ENCODE assay signal across 12 cellular contexts in genomic region chr19:5625641-5626040, GRCh38. TPM values are rescaled to one million over a fixed set of nuclear protein-coding genes. Genes with fewer than 3 reads are reported as not detected.
DNase-seq lines count a peak whose midpoint lies in the region; ATAC-seq, FAIRE-seq and TF ChIP-seq lines count a peak whose summit lies in the region.
"Had no signal": no experiment of that assay in that cellular context is flagged by ENCODE, and none has a peak within 500 bp of the region (broad histone marks: within the 10 kb centered on the region; RNA-seq: fewer than 3 reads in every experiment).

No MANE protein-coding gene starts in this region.

- H3K9ac ChIP-seq in HCT116 (ENCODE audit: low read length): 0 out of 2 replicates have a peak overlapping the region, but pooled peaks have one; percentile 98
- H3K9ac ChIP-seq in GM12878 (ENCODE audit: control insufficient read depth, insufficient read depth, low read length): peak overlapping the region; percentile 97; the same call in 1 of the 2 replicates

- no TSS peak for BruUV-seq in HCT116 (replicated peaks; lab: Mats Ljungman, UMichigan)
- no TSS peak for BruUV-seq in GM12878 (replicated peaks; lab: Mats Ljungman, UMichigan)

- intact Hi-C loops in HCT116 (cut with micrococcal nuclease): no loop called here
- intact Hi-C loops in GM12878 (cut with micrococcal nuclease; ENCODE audit: unreplicated experiment): no loop called here
- intact Hi-C loops in sciatic nerve (cut with DNase I): no loop called here

- peaks cover 31% of the 10 kb centered on the region for H4K20me1 ChIP-seq in HCT116 (ENCODE audit: insufficient read depth)
- peaks cover 11% of the 10 kb centered on the region for H4K20me1 ChIP-seq in GM12878 (ENCODE audit: control insufficient read depth, insufficient read depth)

- TF ChIP-seq RAD21 in HCT116 (IDR thresholded peaks at IDR 0.05; ENCODE audit: low read depth): no peak
- TF ChIP-seq RAD21 in GM12878 (IDR thresholded peaks at IDR 0.05; ENCODE audit: insufficient read depth, low read depth, low read length): no peak

- H3K27me3 ChIP-seq in AG04450 (ENCODE audit: control insufficient read depth, insufficient read depth, low read length) (no peaks in the 10 kb centered on the region), HCT116 (ENCODE audit: insufficient read depth, low read length) (no peaks in the 10 kb centered on the region), GM12878 (replicated peaks in 1 of 2; ENCODE audit: control insufficient read depth in 2 of 2, insufficient read depth in 2 of 2, low read length in 1 of 2) (no peaks in the 10 kb centered on the region), muscle layer of duodenum (ENCODE audit: low read depth, low read length) (no peaks in the 10 kb centered on the region)
- H3K27me3 ChIP-seq: tibial artery had no signal

- no peak for FAIRE-seq in GM12878 (lab: Jason Lieb, UNC)

- RAD21 ChIA-PET in HCT116 (lab: Charles Lee; ENCODE audit: low non-redundant PET in 1 of 2, low total read pairs in 2 of 2, uncharacterized antibody in 2 of 2, unreplicated experiment in 2 of 2) (no interaction called here), GM12878 (lab: Charles Lee; ENCODE audit: unreplicated experiment) (no interaction called here)

- no peak overlapping the region for H3K27ac ChIP-seq in AG04450 (ENCODE audit: low read depth, low read length)
- no peak overlapping the region for H3K27ac ChIP-seq in HCT116 (ENCODE audit: low read depth, low read length)
- no peak overlapping the region for H3K27ac ChIP-seq in GM12878 (ENCODE audit: control insufficient read depth, insufficient read depth)
- H3K27ac ChIP-seq in muscle layer of duodenum (ENCODE audit: low read length): no peak overlapping the region

- H3K79me2 ChIP-seq in HCT116 (ENCODE audit: insufficient read depth, low read length) (peaks cover 97% of the 10 kb centered on the region), GM12878 (ENCODE audit: control insufficient read depth, insufficient read depth, low read length) (peaks cover 96% of the 10 kb centered on the region)

- DNase-seq in AG04450 (ENCODE audit: low read depth, low spot score) (no peak), HCT116 (ENCODE audit: low read depth, low spot score) (no peak), GM12878 (ENCODE audit: low read depth, low spot score) (no peak), AG20443 (ENCODE audit: low spot score) (no peak), GM20000 (ENCODE audit: low spot score) (no peak), sciatic nerve (ENCODE audit: low spot score) (no peak)
- DNase-seq: activated CD4-positive, alpha-beta T cell treated with anti-CD3 and anti-CD28 coated beads for 48 hours; DMS79; OCI-M1; tibial artery had no signal

- in situ Hi-C loops in GM12878 (cut with MboI): no loop called here

- H3K36me3 ChIP-seq in HCT116 (ENCODE audit: control insufficient read depth in 1 of 2, insufficient read depth in 2 of 2, low read length in 2 of 2) (peaks cover 37 to 61% of the 10 kb centered on the region in 2 experiments), GM12878 (ENCODE audit: control insufficient read depth in 2 of 2, insufficient read depth in 2 of 2, low read length in 1 of 2) (peaks cover 5 to 36% of the 10 kb centered on the region in 2 experiments), muscle layer of duodenum (ENCODE audit: control insufficient read depth in 1 of 2, insufficient read depth in 2 of 2, low read length in 2 of 2) (peaks cover 26 to 35% of the 10 kb centered on the region in 2 donors)

- SMC1A ChIA-PET in GM12878 (lab: Charles Lee; ENCODE audit: uncharacterized antibody, unreplicated experiment): interaction anchor here (2.0 kb wide), 1 partner anchor 63 kb away, joined by 4 read pairs; no protein-coding TSS in a partner anchor

- H3K4me1 ChIP-seq in HCT116 (ENCODE audit: control insufficient read depth in 1 of 2, insufficient read depth in 2 of 2, low read length in 2 of 2) (peaks cover 14 to 24% of the 10 kb centered on the region in 2 experiments; a peak in 3 of 4 replicates), GM12878 (ENCODE audit: control insufficient read depth, insufficient read depth, low read length) (peaks cover 31% of the 10 kb centered on the region), muscle layer of duodenum (ENCODE audit: control insufficient read depth in 1 of 2, insufficient read depth in 2 of 2, low read length in 2 of 2) (peaks cover 25 to 72% of the 10 kb centered on the region in 2 donors)

- H2AFZ ChIP-seq in HCT116 (ENCODE audit: low read depth, low read length, poor library complexity, severe bottlenecking): no peak overlapping the region
- no peak overlapping the region for H2AFZ ChIP-seq in GM12878 (ENCODE audit: control insufficient read depth, low read depth, low read length)

- WGBS in GM12878 (ENCODE audit: insufficient coverage, insufficient replicate concordance, low lambda C conversion rate, missing lambda C conversion rate): 70% methylated on average over 12 of the region's 12 CpGs

- no peak for TF ChIP-seq EP300 in GM12878 (IDR thresholded peaks at IDR 0.05; ENCODE audit: borderline replicate concordance in 1 of 2, control insufficient read depth in 1 of 2, low read depth in 2 of 2, low read length in 2 of 2)

- peak overlapping the region; percentile 100 for H3K4me3 ChIP-seq in AG04450 (ENCODE audit: low read depth, low read length)
- no peak overlapping the region for H3K4me3 ChIP-seq in HCT116 (replicated peaks in 1 of 2; ENCODE audit: low read depth in 1 of 2, low read length in 2 of 2)
- peak overlapping the region; percentile 99 for H3K4me3 ChIP-seq in GM12878
- peak overlapping the region; percentile 93 to 99 for H3K4me3 ChIP-seq in muscle layer of duodenum (ENCODE audit: low read depth in 1 of 2, low read length in 2 of 2)

- POLR2A ChIA-PET in AG04450 (lab: Yijun Ruan, JAX): no interaction called here
- POLR2A ChIA-PET in HCT116 (lab: Charles Lee): no interaction called here
- POLR2A ChIA-PET in GM12878 (lab: Charles Lee): no interaction called here

- H3K9me3 ChIP-seq in AG04450 (ENCODE audit: control insufficient read depth, insufficient read depth, low read length) (no peaks in the 10 kb centered on the region; the same call in 1 of the 2 replicates), HCT116 (ENCODE audit: control insufficient read depth in 1 of 2, insufficient read depth in 1 of 2, low read depth in 1 of 2, low read length in 2 of 2) (no peaks in the 10 kb centered on the region), GM12878 (replicated peaks; ENCODE audit: control insufficient read depth, insufficient read depth, low read length) (no peaks in the 10 kb centered on the region), muscle layer of duodenum (ENCODE audit: control insufficient read depth in 1 of 2, low read length in 2 of 2) (no peaks in the 10 kb centered on the region)
- H3K9me3 ChIP-seq: tibial artery had no signal

- ATAC-seq in HCT116 (no peak), GM12878 (no peak), HG03520 (IDR thresholded peaks at IDR 0.05; ENCODE audit: unreplicated experiment) (no peak), sciatic nerve (no peak)

- TF ChIP-seq POLR2A in HCT116 (IDR thresholded peaks at IDR 0.05; ENCODE audit: borderline replicate concordance, extremely low read depth, insufficient read depth, insufficient read length) (no peak), GM12878 (IDR thresholded peaks at IDR 0.05; ENCODE audit: low read depth, low read length) (no peak)

- H3K9me2 ChIP-seq in HCT116 (ENCODE audit: insufficient read depth): no peaks in the 10 kb centered on the region

- TF ChIP-seq CTCF in AG04450 (IDR thresholded peaks at IDR 0.05; ENCODE audit: low read depth, low read length): no peak
- TF ChIP-seq CTCF in HCT116 (IDR thresholded peaks at IDR 0.05 in 2 of 3, conservative IDR thresholded peaks at IDR 0.05 in 1 of 3; ENCODE audit: borderline replicate concordance in 1 of 3, insufficient read depth in 1 of 3, low read depth in 2 of 3, low read length in 2 of 3): no peak
- TF ChIP-seq CTCF in GM12878 (IDR thresholded peaks at IDR 0.05 in 2 of 3, conservative IDR thresholded peaks at IDR 0.05 in 1 of 3; ENCODE audit: control insufficient read depth in 2 of 3, extremely low read depth in 1 of 3, insufficient read depth in 1 of 3, low read depth in 3 of 3, low read length in 3 of 3): no peak
- no peak for TF ChIP-seq CTCF in GM20000 (IDR thresholded peaks at IDR 0.05; ENCODE audit: extremely low read depth, missing control alignments)

- CTCF ChIA-PET in AG04450 (lab: Charles Lee) (no interaction called here), HCT116 (lab: Charles Lee) (no interaction called here), GM12878 (lab: Yijun Ruan, JAX) (interaction anchor here (1.9 kb wide), 1 partner anchor 61 kb away, joined by 5 read pairs; no protein-coding TSS in a partner anchor)

- H3K4me2 ChIP-seq in HCT116 (ENCODE audit: low read length) (no peak overlapping the region), GM12878 (ENCODE audit: control insufficient read depth, insufficient read depth) (peak overlapping the region; percentile 76)

RNA-seq across cellular contexts. Expression of gene SAFB, which starts 2.8 kb away (rescaled TPM):
- polyA plus RNA-seq in AG04450 (2011; rRNA removed): 28.0 and 34.0 TPM in 2 replicates
- 19.7 and 23.5 TPM in 2 replicates for polyA minus RNA-seq in AG04450 (2011; rRNA and poly(A)+ RNA removed)
- 143 TPM for total RNA-seq in HCT116 (2021; ENCODE audit: unreplicated experiment)
- 64.7 and 80.0 TPM in 2 replicates for polyA plus RNA-seq in HCT116 (2012)
- total RNA-seq in GM12878 (2013; cell fraction: nucleolus; rRNA removed): 316 and 319 TPM in 2 replicates
- total RNA-seq in GM12878 (2014; rRNA removed): 45.0 and 55.9 TPM in 2 replicates
- 49.2 and 53.0 TPM in 2 replicates for total RNA-seq in GM12878 (2014; rRNA removed; fragmentation: Illumina TruSeq; extraction: Trizol)
- 110 and 122 TPM in 2 replicates for total RNA-seq in GM12878 (2021)
- 25.5 TPM for polyA plus RNA-seq in GM12878 (2011; ENCODE audit: low read depth)
- 54.9 and 62.1 TPM in 2 replicates for polyA plus RNA-seq in GM12878 (2011; rRNA removed)
- 58.3 and 103 TPM in 2 replicates for polyA plus RNA-seq in GM12878 (2011; cell fraction: cytosol; rRNA removed)
- polyA plus RNA-seq in GM12878 (2011; cell fraction: nucleus; rRNA removed): 206 and 327 TPM in 2 replicates
- polyA plus RNA-seq in GM12878 (2012): 61.7 and 61.9 TPM in 2 replicates
- 66.6 and 70.3 TPM in 2 replicates for polyA plus RNA-seq in GM12878 (2014; fragmentation: Illumina TruSeq; extraction: Trizol)
- polyA plus RNA-seq in GM12878 (2014; fragmentation: Nextera tagmentation; extraction: Ambion mirVana): 1 to 10 TPM; 1.6 to 2.9 TPM
- 114 and 122 TPM in 2 replicates for polyA plus RNA-seq in GM12878 (2014; rRNA removed)
- 100 to 1,000 TPM; 126 to 131 TPM for polyA plus RNA-seq in GM12878 (2016; fragmentation: Nextera tagmentation; extraction: Ambion mirVana)
- polyA minus RNA-seq in GM12878 (2011; rRNA and poly(A)+ RNA removed): 21.7 and 34.3 TPM in 2 replicates
- polyA minus RNA-seq in GM12878 (2011; cell fraction: cytosol; rRNA and poly(A)+ RNA removed): 27.4 and 29.1 TPM in 2 replicates
- 67.8 and 87.7 TPM in 2 replicates for polyA minus RNA-seq in GM12878 (2011; cell fraction: nucleus; rRNA and poly(A)+ RNA removed)
- total RNA-seq in sciatic nerve: 115 TPM

RNA-seq across cellular contexts. Expression of gene SAFB2, which starts 3.1 kb away (rescaled TPM):
- polyA plus RNA-seq in AG04450 (2011; rRNA removed): 17.4 and 24.4 TPM in 2 replicates
- polyA minus RNA-seq in AG04450 (2011; rRNA and poly(A)+ RNA removed): 28.8 and 33.2 TPM in 2 replicates
- 86.9 TPM for total RNA-seq in HCT116 (2021; ENCODE audit: unreplicated experiment)
- polyA plus RNA-seq in HCT116 (2012): 52.8 and 74.1 TPM in 2 replicates
- 316 and 336 TPM in 2 replicates for total RNA-seq in GM12878 (2013; cell fraction: nucleolus; rRNA removed)
- total RNA-seq in GM12878 (2014; rRNA removed): 30.3 and 36.3 TPM in 2 replicates
- 33.3 and 34.5 TPM in 2 replicates for total RNA-seq in GM12878 (2014; rRNA removed; fragmentation: Illumina TruSeq; extraction: Trizol)
- total RNA-seq in GM12878 (2021): 78.3 and 89.2 TPM in 2 replicates
- 26.4 TPM for polyA plus RNA-seq in GM12878 (2011; ENCODE audit: low read depth)
- polyA plus RNA-seq in GM12878 (2011; rRNA removed): 26.5 and 27.7 TPM in 2 replicates
- 17.6 and 31.8 TPM in 2 replicates for polyA plus RNA-seq in GM12878 (2011; cell fraction: cytosol; rRNA removed)
- 182 and 211 TPM in 2 replicates for polyA plus RNA-seq in GM12878 (2011; cell fraction: nucleus; rRNA removed)
- 45.0 and 45.5 TPM in 2 replicates for polyA plus RNA-seq in GM12878 (2012)
- polyA plus RNA-seq in GM12878 (2014; fragmentation: Illumina TruSeq; extraction: Trizol): 49.6 and 53.2 TPM in 2 replicates
- polyA plus RNA-seq in GM12878 (2014; fragmentation: Nextera tagmentation; extraction: Ambion mirVana): 10 to 100 TPM in 1 of 2 experiments, 1 to 10 TPM in 1; 4.5 to 24.6 TPM
- polyA plus RNA-seq in GM12878 (2014; rRNA removed): 52.7 and 57.8 TPM in 2 replicates
- polyA plus RNA-seq in GM12878 (2016; fragmentation: Nextera tagmentation; extraction: Ambion mirVana): 10 to 100 TPM; 70.0 to 74.1 TPM
- 32.6 and 38.3 TPM in 2 replicates for polyA minus RNA-seq in GM12878 (2011; rRNA and poly(A)+ RNA removed)
- polyA minus RNA-seq in GM12878 (2011; cell fraction: cytosol; rRNA and poly(A)+ RNA removed): 9.8 and 15.9 TPM in 2 replicates
- 47.8 and 77.2 TPM in 2 replicates for polyA minus RNA-seq in GM12878 (2011; cell fraction: nucleus; rRNA and poly(A)+ RNA removed)
- total RNA-seq in sciatic nerve: 121 TPM

RNA-seq across cellular contexts. Expression of gene MICOS13, which starts 54.7 kb away (rescaled TPM):
- polyA plus RNA-seq in AG04450 (2011; rRNA removed) (25.2 and 39.3 TPM in 2 replicates), GM12878 (2011; rRNA removed) (12.4 and 24.3 TPM in 2 replicates), GM12878 (2014; fragmentation: Illumina TruSeq; extraction: Trizol) (3.5 and 16.8 TPM in 2 replicates), GM12878 (2014; fragmentation: Nextera tagmentation; extraction: Ambion mirVana) (10 to 100 TPM in 1 of 2 experiments, 1 to 10 TPM in 1; 9.4 to 38.1 TPM), GM12878 (2014; rRNA removed) (119 and 171 TPM in 2 replicates), GM12878 (2016; fragmentation: Nextera tagmentation; extraction: Ambion mirVana) (100 to 1,000 TPM; 113 to 118 TPM)
- polyA minus RNA-seq in AG04450 (2011; rRNA and poly(A)+ RNA removed): 8.0 and 8.5 TPM in 2 replicates
- total RNA-seq in HCT116 (2021; ENCODE audit: unreplicated experiment) (61.6 TPM), GM12878 (2014; rRNA removed) (177 and 211 TPM in 2 replicates), GM12878 (2014; rRNA removed; fragmentation: Illumina TruSeq; extraction: Trizol) (34.9 and 41.2 TPM in 2 replicates), GM12878 (2021) (61.1 and 61.3 TPM in 2 replicates), sciatic nerve (35.9 TPM)
- polyA plus RNA-seq in HCT116 (2012): 55.0 and 73.1 TPM in 2 replicates
- 9.1 and 11.0 TPM in 2 replicates for total RNA-seq in GM12878 (2013; cell fraction: nucleolus; rRNA removed)
- polyA plus RNA-seq in GM12878 (2011; ENCODE audit: low read depth): 8.1 TPM
- polyA plus RNA-seq in GM12878 (2011; cell fraction: cytosol; rRNA removed): 32.8 and 53.4 TPM in 2 replicates
- polyA plus RNA-seq in GM12878 (2011; cell fraction: nucleus; rRNA removed): 20.9 and 31.4 TPM in 2 replicates
- polyA plus RNA-seq in GM12878 (2012): 44.0 and 63.5 TPM in 2 replicates
- 4.8 and 13.2 TPM in 2 replicates for polyA minus RNA-seq in GM12878 (2011; rRNA and poly(A)+ RNA removed)
- polyA minus RNA-seq in GM12878 (2011; cell fraction: cytosol; rRNA and poly(A)+ RNA removed): 6.2 and 10.8 TPM in 2 replicates
- 8.9 and 16.1 TPM in 2 replicates for polyA minus RNA-seq in GM12878 (2011; cell fraction: nucleus; rRNA and poly(A)+ RNA removed)

RNA-seq across cellular contexts. Expression of gene HSD11B1L, which starts 55.2 kb away (rescaled TPM):
- polyA plus RNA-seq in AG04450 (2011; rRNA removed): 4.9 and 7.0 TPM in 2 replicates
- polyA minus RNA-seq in AG04450 (2011; rRNA and poly(A)+ RNA removed): 2.3 and 2.4 TPM in 2 replicates
- total RNA-seq in HCT116 (2021; ENCODE audit: unreplicated experiment): 6.0 TPM
- polyA plus RNA-seq in HCT116 (2012): 6.4 and 6.9 TPM in 2 replicates
- 0.64 and 2.5 TPM in 2 replicates for total RNA-seq in GM12878 (2013; cell fraction: nucleolus; rRNA removed)
- total RNA-seq in GM12878 (2014; rRNA removed): 1.2 and 1.7 TPM in 2 replicates
- total RNA-seq in GM12878 (2014; rRNA removed; fragmentation: Illumina TruSeq; extraction: Trizol): 0.49 and 0.55 TPM in 2 replicates
- 1.1 and 1.5 TPM in 2 replicates for total RNA-seq in GM12878 (2021)
- polyA plus RNA-seq in GM12878 (2011; ENCODE audit: low read depth): 0.31 TPM
- polyA plus RNA-seq in GM12878 (2011; rRNA removed): 0.84 TPM in 2 replicates
- 1.8 and 3.0 TPM in 2 replicates for polyA plus RNA-seq in GM12878 (2011; cell fraction: cytosol; rRNA removed)
- 1.4 and 2.1 TPM in 2 replicates for polyA plus RNA-seq in GM12878 (2011; cell fraction: nucleus; rRNA removed)
- polyA plus RNA-seq in GM12878 (2012): 2.0 and 2.6 TPM in 2 replicates
- polyA plus RNA-seq in GM12878 (2014; fragmentation: Illumina TruSeq; extraction: Trizol): 0.29 TPM in 1 of 2 replicates, not detected in the other
- under 1 TPM in 1 of 2 experiments, not detected in 1; 0.35 TPM for polyA plus RNA-seq in GM12878 (2014; fragmentation: Nextera tagmentation; extraction: Ambion mirVana)
- polyA plus RNA-seq in GM12878 (2014; rRNA removed): 1.0 and 1.6 TPM in 2 replicates
- 1 to 10 TPM; 1.1 to 1.8 TPM for polyA plus RNA-seq in GM12878 (2016; fragmentation: Nextera tagmentation; extraction: Ambion mirVana)
- 0.29 and 0.52 TPM in 2 replicates for polyA minus RNA-seq in GM12878 (2011; rRNA and poly(A)+ RNA removed)
- not detected in 2 replicates for polyA minus RNA-seq in GM12878 (2011; cell fraction: cytosol; rRNA and poly(A)+ RNA removed)
- polyA minus RNA-seq in GM12878 (2011; cell fraction: nucleus; rRNA and poly(A)+ RNA removed): 0.77 TPM in 1 of 2 replicates, not detected in the other
- total RNA-seq in sciatic nerve: 3.7 TPM

RNA-seq across cellular contexts. Expression of gene TINCR, which starts 57.9 kb away (rescaled TPM):
- polyA plus RNA-seq in AG04450 (2011; rRNA removed) (0.04 TPM in 1 of 2 replicates, not detected in the other), GM12878 (2011; rRNA removed) (0.06 and 0.27 TPM in 2 replicates), GM12878 (2014; fragmentation: Illumina TruSeq; extraction: Trizol) (0.08 and 0.10 TPM in 2 replicates), GM12878 (2014; fragmentation: Nextera tagmentation; extraction: Ambion mirVana) (under 1 TPM in 1 of 2 experiments, not detected in 1; 0.02 TPM), GM12878 (2014; rRNA removed) (0.05 and 0.14 TPM in 2 replicates), GM12878 (2016; fragmentation: Nextera tagmentation; extraction: Ambion mirVana) (under 1 TPM in 1 of 2 experiments, not detected in 1; 0.05 TPM)
- not detected in 2 replicates for polyA minus RNA-seq in AG04450 (2011; rRNA and poly(A)+ RNA removed)
- total RNA-seq in HCT116 (2021; ENCODE audit: unreplicated experiment) (6.1 TPM), GM12878 (2014; rRNA removed) (0.06 TPM in 1 of 2 replicates, not detected in the other), GM12878 (2014; rRNA removed; fragmentation: Illumina TruSeq; extraction: Trizol) (0.23 TPM in 1 of 2 replicates, not detected in the other), GM12878 (2021) (0.16 and 0.36 TPM in 2 replicates), sciatic nerve (3.7 TPM)
- 4.1 and 5.8 TPM in 2 replicates for polyA plus RNA-seq in HCT116 (2012)
- 1.2 and 3.6 TPM in 2 replicates for total RNA-seq in GM12878 (2013; cell fraction: nucleolus; rRNA removed)
- polyA plus RNA-seq in GM12878 (2011; ENCODE audit: low read depth): 0.33 TPM
- polyA plus RNA-seq in GM12878 (2011; cell fraction: cytosol; rRNA removed): 0.22 and 0.25 TPM in 2 replicates
- 1.1 and 1.2 TPM in 2 replicates for polyA plus RNA-seq in GM12878 (2011; cell fraction: nucleus; rRNA removed)
- 0.56 and 0.65 TPM in 2 replicates for polyA plus RNA-seq in GM12878 (2012)
- polyA minus RNA-seq in GM12878 (2011; rRNA and poly(A)+ RNA removed): 0.10 and 0.22 TPM in 2 replicates
- not detected in 2 replicates for polyA minus RNA-seq in GM12878 (2011; cell fraction: cytosol; rRNA and poly(A)+ RNA removed)
- polyA minus RNA-seq in GM12878 (2011; cell fraction: nucleus; rRNA and poly(A)+ RNA removed): 0.12 TPM in 1 of 2 replicates, not detected in the other

Comparison
In these comparisons a context has a peak if more than half of its experiments do, and no peak if none do; other contexts are left out.
1. H3K4me3 ChIP-seq: peak in AG04450 (single experiment), GM12878 (single experiment) and muscle layer of duodenum (2 of 2); none in HCT116 (0 of 2).